ENCODE assay signal across 22 cellular contexts in genomic region chrX:147927220-147927619, GRCh38. TPM values are rescaled to one million over a fixed set of nuclear protein-coding genes. Genes with fewer than 3 reads are reported as not detected.
A peak's percentile ranks its signal among the peaks of the same experiment; 100 is the strongest.
DNase-seq lines count a peak whose midpoint lies in the region; ATAC-seq, FAIRE-seq and TF ChIP-seq lines count a peak whose summit lies in the region.
"Had no signal": no experiment of that assay in that cellular context is flagged by ENCODE, and none has a peak within 500 bp of the region (broad histone marks: within the 10 kb centered on the region; RNA-seq: fewer than 3 reads in every experiment).

No MANE protein-coding gene starts in this region.

- H2AFZ ChIP-seq in astrocyte (ENCODE audit: low read depth, low read length), result no peak overlapping the region

- no peak overlapping the region for H3K9ac ChIP-seq in astrocyte (ENCODE audit: low read length)
- H3K9ac ChIP-seq in endodermal cell (ENCODE audit: extremely low read depth, low read length, poor library complexity, severe bottlenecking), result no peak overlapping the region

- H3K27ac Mint-ChIP-seq in astrocyte (ENCODE audit: unreplicated experiment), result no peak overlapping the region
- H3K27ac Mint-ChIP-seq in endodermal cell, result no peak overlapping the region
- H3K27ac Mint-ChIP-seq: CD8-positive, alpha-beta T cell; HFFc6 had no signal

- no peaks in the 10 kb centered on the region for H3K9me3 Mint-ChIP-seq in astrocyte (ENCODE audit: unreplicated experiment)
- H3K9me3 Mint-ChIP-seq in endodermal cell, result peaks cover 19% of the 10 kb centered on the region
- H3K9me3 Mint-ChIP-seq: CD8-positive, alpha-beta T cell; HFFc6 had no signal

- peaks cover 3% of the 10 kb centered on the region for H3K36me3 ChIP-seq in astrocyte (ENCODE audit: insufficient read depth, low read length)
- H3K36me3 ChIP-seq in small intestine (ENCODE audit: control insufficient read depth in 2 of 2, insufficient read depth in 2 of 2, low read length in 2 of 2), result no peaks in the 10 kb centered on the region
- peaks cover 45% of the 10 kb centered on the region for H3K36me3 ChIP-seq in endodermal cell (ENCODE audit: control insufficient read depth, insufficient read depth, low read length)

- no peak overlapping the region for H3K4me2 ChIP-seq in astrocyte (ENCODE audit: low read length)

- peak; percentile 94 for ATAC-seq in left colon
- no peak for ATAC-seq in GM19328 (IDR thresholded peaks at IDR 0.05; ENCODE audit: unreplicated experiment)
- ATAC-seq: CD8-positive, alpha-beta T cell; GM12878 had no signal

- H3K27ac ChIP-seq in astrocyte (ENCODE audit: low read depth, low read length) (no peak overlapping the region), small intestine (ENCODE audit: low read depth in 1 of 2, low read length in 1 of 2) (no peak overlapping the region), endodermal cell (ENCODE audit: low read depth, low read length) (no peak overlapping the region)

- H3K79me2 ChIP-seq in astrocyte (ENCODE audit: insufficient read depth, low read length), result peaks cover 9% of the 10 kb centered on the region

- H3K27me3 ChIP-seq in astrocyte (ENCODE audit: insufficient read depth, low read length), result no peaks in the 10 kb centered on the region
- no peaks in the 10 kb centered on the region for H3K27me3 ChIP-seq in small intestine (ENCODE audit: control insufficient read depth in 2 of 2, insufficient read depth in 2 of 2, low read length in 2 of 2)
- H3K27me3 ChIP-seq in endodermal cell (ENCODE audit: control insufficient read depth, insufficient read depth, low read length, poor library complexity, severe bottlenecking), result no peaks in the 10 kb centered on the region

- no peak overlapping the region for H3K4me3 ChIP-seq in astrocyte (ENCODE audit: insufficient read depth, low read depth, low read length)
- no peak overlapping the region for H3K4me3 ChIP-seq in small intestine (ENCODE audit: low read depth in 1 of 2, low read length in 2 of 2)
- no peak overlapping the region for H3K4me3 ChIP-seq in endodermal cell (ENCODE audit: low read length)
- H3K4me3 ChIP-seq: GM12878, HAP-1 had no signal

- no peak for DNase-seq in GM18507 (ENCODE audit: extremely low spot score, insufficient read length, low read depth)
- no peak for DNase-seq in astrocyte (ENCODE audit: low read depth)
- DNase-seq in left colon, result no peak
- DNase-seq in small intestine, result peak; percentile 1
- DNase-seq in stimulated activated CD4-positive, alpha-beta T cell treated with anti-CD3 and anti-CD28 coated beads, Interleukin-15, amount 100 ng/mL, for 24 hours, result no peak
- DNase-seq in endodermal cell, result no peak
- DNase-seq in SW480 (ENCODE audit: low spot score), result no peak
- DNase-seq: C1 segment of cervical spinal cord; Caco-2; CD8-positive, alpha-beta T cell; DMS79; EL; GDM1; GOT3; HFFc6 had no signal

- H3K27me3 Mint-ChIP-seq in astrocyte (ENCODE audit: low read depth, unreplicated experiment), result no peaks in the 10 kb centered on the region
- no peaks in the 10 kb centered on the region for H3K27me3 Mint-ChIP-seq in endodermal cell (ENCODE audit: insufficient read depth)

- H3K4me1 ChIP-seq in astrocyte (ENCODE audit: insufficient read depth, low read length), result no peaks in the 10 kb centered on the region
- no peaks in the 10 kb centered on the region for H3K4me1 ChIP-seq in small intestine (ENCODE audit: control insufficient read depth in 2 of 2, insufficient read depth in 1 of 2, low read depth in 1 of 2, low read length in 1 of 2)
- no peaks in the 10 kb centered on the region for H3K4me1 ChIP-seq in endodermal cell (ENCODE audit: control insufficient read depth, insufficient read depth, low read length)
- H3K4me1 ChIP-seq: Caco-2 had no signal

- H4K20me1 ChIP-seq in astrocyte (ENCODE audit: insufficient read depth, low read length), result no peaks in the 10 kb centered on the region

- no peaks in the 10 kb centered on the region for H3K4me1 Mint-ChIP-seq in astrocyte (ENCODE audit: low read depth, unreplicated experiment)
- H3K4me1 Mint-ChIP-seq in endodermal cell, result no peaks in the 10 kb centered on the region

- H3K36me3 Mint-ChIP-seq in astrocyte (ENCODE audit: low read depth, unreplicated experiment) (peaks cover 3% of the 10 kb centered on the region), endodermal cell (ENCODE audit: low read depth) (peaks cover 22% of the 10 kb centered on the region)

- H3K4me3 Mint-ChIP-seq in astrocyte (ENCODE audit: unreplicated experiment) (no peak overlapping the region), endodermal cell (no peak overlapping the region)
- H3K4me3 Mint-ChIP-seq: CD8-positive, alpha-beta T cell; HFFc6 had no signal

- 73 to 81% (median 73%) methylated on average over 4 of the region's 4 CpGs for WGBS in small intestine, 3 donors
- 98% methylated on average over 4 of the region's 4 CpGs; no CpG with 5 or more reads in 1 of the 2 experiments for WGBS in endodermal cell (ENCODE audit: insufficient coverage in 1 of 2, insufficient read length in 1 of 2), 2 experiments

- H3K9me3 ChIP-seq in astrocyte (ENCODE audit: insufficient read depth, low read depth, low read length) (no peaks in the 10 kb centered on the region), small intestine (ENCODE audit: control insufficient read depth, low read depth) (no peaks in the 10 kb centered on the region), endodermal cell (ENCODE audit: control insufficient read depth, low read length) (no peaks in the 10 kb centered on the region)
- H3K9me3 ChIP-seq: Caco-2, HAP-1 had no signal

- peak; percentile 55 for FAIRE-seq in GM18507 (lab: Jason Lieb, UNC)
- FAIRE-seq in astrocyte (lab: Jason Lieb, UNC), result peak; percentile 99
- FAIRE-seq in small intestine (lab: Jason Lieb, UNC), result no peak
- FAIRE-seq: GM12878, H54 had no signal

- intact Hi-C loops in left colon (cut with DNase I, micrococcal nuclease), result no loop called here

- TF ChIP-seq CTCF in astrocyte (IDR thresholded peaks at IDR 0.05; ENCODE audit: insufficient read depth, low read depth, low read length), result no peak
- no peak for TF ChIP-seq CTCF in endodermal cell (conservative IDR thresholded peaks at IDR 0.05)

RNA-seq across cellular contexts. Expression of gene FMR1, which starts 15.5 kb away (rescaled TPM):
- total RNA-seq in astrocyte (45.6 and 45.9 TPM in 2 replicates), left colon (10 to 100 TPM; 35.0 to 40.2 TPM), endodermal cell (10 to 100 TPM; 55.4 to 59.1 TPM)
- polyA plus RNA-seq in small intestine, result 10 to 100 TPM; 13.5 to 21.7 (median 14.8) TPM
- polyA plus RNA-seq in endodermal cell (2013, experiment 1 of 2), result 49.0 TPM
- polyA plus RNA-seq in endodermal cell (2013, experiment 2 of 2), result 43.7 TPM

RNA-seq across cellular contexts. Expression of gene FMR1NB, which starts 53.9 kb away (rescaled TPM):
- total RNA-seq in astrocyte (not detected in 2 replicates), left colon (not detected), endodermal cell (not detected)
- polyA plus RNA-seq in small intestine, result not detected
- not detected for polyA plus RNA-seq in endodermal cell (2013, experiment 1 of 2)
- not detected for polyA plus RNA-seq in endodermal cell (2013, experiment 2 of 2)
- total RNA-seq: A172; A673; Caco-2; CD8-positive, alpha-beta T cell; GM12878; HFFc6 had no signal
- polyA plus RNA-seq: BJ had no signal
